In the genomic region with DNA sequence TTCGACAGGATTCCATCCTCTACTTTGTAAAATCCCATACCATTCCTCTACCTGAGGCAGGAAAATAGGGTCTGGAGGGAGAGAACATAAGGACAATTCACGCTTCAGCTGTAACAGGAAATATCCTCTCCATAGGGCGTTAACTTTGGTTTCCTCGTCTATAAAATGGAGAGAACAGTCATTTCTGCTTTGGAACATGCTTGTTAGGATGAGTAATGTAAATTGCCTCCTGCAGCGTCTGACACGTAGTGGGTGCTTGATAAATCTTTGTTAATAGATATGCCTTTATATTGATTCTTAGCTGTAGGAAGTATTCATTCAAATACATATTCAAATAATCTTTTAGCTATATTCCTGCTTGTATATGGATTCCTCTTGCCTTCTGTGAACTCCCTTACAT, we compare ENCODE assay signal across 8 cellular contexts. TPM values are rescaled to one million over a fixed set of nuclear protein-coding genes. Genes with fewer than 3 reads are reported as not detected.
DNase-seq lines count a peak whose midpoint lies in the region; ATAC-seq and TF ChIP-seq lines count a peak whose summit lies in the region.

No MANE protein-coding gene starts in this region.

- no peak overlapping the region for H3K27ac ChIP-seq in CD4-positive, alpha-beta T cell (ENCODE audit: low read depth, low read length)
- H3K27ac ChIP-seq in HUES64 (ENCODE audit: low read depth, low read length) (no peak overlapping the region; the same call in 1 of the 2 replicates), mesendoderm (ENCODE audit: low read depth, low read length) (no peak overlapping the region), ovary (no peak overlapping the region)

- DNase-seq in CD4-positive, alpha-beta T cell, result no peak
- DNase-seq in mesendoderm (peak; percentile 37), ovary (no peak), NCI-H2196 (lab: John Stamatoyannopoulos, UW; ENCODE audit: unreplicated experiment) (no peak), NCI-H2107 (lab: John Stamatoyannopoulos, UW) (no peak)

- H3K4me1 ChIP-seq in HUES64 (ENCODE audit: insufficient read depth, low read length), result peaks cover 23% of the 10 kb centered on the region
- H3K4me1 ChIP-seq in mesendoderm (ENCODE audit: control insufficient read depth, low read depth, low read length), result peaks cover 8% of the 10 kb centered on the region
- peaks cover 3% of the 10 kb centered on the region for H3K4me1 ChIP-seq in ovary (ENCODE audit: insufficient read depth)

- H3K18ac ChIP-seq in mesendoderm (ENCODE audit: low read length), result no peak overlapping the region

- H2BK120ac ChIP-seq in mesendoderm (ENCODE audit: low read depth, low read length), result no peak overlapping the region

- H4K5ac ChIP-seq in mesendoderm (ENCODE audit: low read length), result no peak overlapping the region

- no peak overlapping the region for H3K4me2 ChIP-seq in mesendoderm (ENCODE audit: low read length)

- POLR2A ChIA-PET in CD4-positive, alpha-beta T cell (lab: Charles Lee), result interaction anchor here (0.9 to 3.7 kb wide), 17 partner anchors 9 to 411 kb away, joined by 3 to 47 read pairs (median 4); partner anchors contain the start of genes GOLPH3, MTMR12 and ZFR

- H3K4ac ChIP-seq in mesendoderm (ENCODE audit: low read depth, low read length), result no peak overlapping the region

- H3K27ac Mint-ChIP-seq in CD4-positive, alpha-beta T cell, result peak overlapping the region; percentile 97
- peak overlapping the region; percentile 96 for H3K27ac Mint-ChIP-seq in activated T-helper 17 cell treated with anti-CD3 and anti-CD28 coated beads, Interleukin-2, amount 50 U/mL, for 72 hours

- H3K27me3 Mint-ChIP-seq in CD4-positive, alpha-beta T cell, result no peaks in the 10 kb centered on the region
- no peaks in the 10 kb centered on the region for H3K27me3 Mint-ChIP-seq in activated T-helper 17 cell treated with anti-CD3 and anti-CD28 coated beads, Interleukin-2, amount 50 U/mL, for 72 hours

- no peak overlapping the region for H4K8ac ChIP-seq in mesendoderm (ENCODE audit: low read depth, low read length)

- no peak for TF ChIP-seq EP300 in ovary (IDR thresholded peaks at IDR 0.05)

- no peak overlapping the region for H3K23ac ChIP-seq in mesendoderm (ENCODE audit: low read length)

- H2BK15ac ChIP-seq in mesendoderm (replicated peaks; ENCODE audit: low read depth), result no peak overlapping the region

- intact Hi-C loops in CD4-positive, alpha-beta T cell (cut with DNase I, micrococcal nuclease), result loop anchor here (1.0 to 10.0 kb wide), 7 partner anchors 52 to 1052 kb away; partner anchors contain the start of genes GOLPH3 (in 2 of the 2), C5orf22 (in 1 of the 2), DROSHA (in 1 of the 2) and MTMR12 (in 1 of the 2)
- intact Hi-C loops in ovary (cut with DNase I), result loop anchor here in 2 of 4 donors (5.0 to 10.0 kb wide), 2 partner anchors 77 to 90 kb away; no protein-coding TSS in a partner anchor

- peaks cover 69% of the 10 kb centered on the region for H3K4me1 Mint-ChIP-seq in CD4-positive, alpha-beta T cell (ENCODE audit: low read depth)
- peaks cover 38% of the 10 kb centered on the region for H3K4me1 Mint-ChIP-seq in activated T-helper 17 cell treated with anti-CD3 and anti-CD28 coated beads, Interleukin-2, amount 50 U/mL, for 72 hours

- H3K4me3 Mint-ChIP-seq in CD4-positive, alpha-beta T cell, result peak overlapping the region; percentile 96
- H3K4me3 Mint-ChIP-seq in activated T-helper 17 cell treated with anti-CD3 and anti-CD28 coated beads, Interleukin-2, amount 50 U/mL, for 72 hours, result peak overlapping the region; percentile 89

- no peaks in the 10 kb centered on the region for H3K9me3 Mint-ChIP-seq in CD4-positive, alpha-beta T cell
- no peaks in the 10 kb centered on the region for H3K9me3 Mint-ChIP-seq in activated T-helper 17 cell treated with anti-CD3 and anti-CD28 coated beads, Interleukin-2, amount 50 U/mL, for 72 hours

- TF ChIP-seq CTCF in CD4-positive, alpha-beta T cell (IDR thresholded peaks at IDR 0.05), result no peak
- no peak for TF ChIP-seq CTCF in ovary (IDR thresholded peaks at IDR 0.05)

- H3K4me3 ChIP-seq in HUES64 (ENCODE audit: low read length) (peak overlapping the region; percentile 99), mesendoderm (ENCODE audit: low read length) (no peak overlapping the region), ovary (no peak overlapping the region)

- H3K36me3 Mint-ChIP-seq in CD4-positive, alpha-beta T cell (ENCODE audit: low read depth), result peaks cover 33% of the 10 kb centered on the region
- peaks cover 52% of the 10 kb centered on the region for H3K36me3 Mint-ChIP-seq in activated T-helper 17 cell treated with anti-CD3 and anti-CD28 coated beads, Interleukin-2, amount 50 U/mL, for 72 hours (ENCODE audit: low read depth)

- peaks cover 29% of the 10 kb centered on the region for H3K79me2 ChIP-seq in mesendoderm (ENCODE audit: control insufficient read depth, insufficient read depth, low read length)

- H3K9ac ChIP-seq in HUES64 (ENCODE audit: low read depth, low read length) (no peak overlapping the region), mesendoderm (ENCODE audit: low read length) (no peak overlapping the region)

- no peak overlapping the region for H2BK5ac ChIP-seq in mesendoderm (ENCODE audit: low read length)

- CTCF ChIA-PET in CD4-positive, alpha-beta T cell (lab: Charles Lee), result interaction anchor here (0.8 to 1.8 kb wide), 3 partner anchors 95 to 159 kb away, joined by 3 to 5 read pairs (median 5); no protein-coding TSS in a partner anchor

- 77% methylated on average over 5 of the region's 6 CpGs for WGBS in HUES64
- WGBS in mesendoderm (ENCODE audit: extremely low coverage, insufficient coverage, low lambda C conversion rate), result no CpG with 5 or more reads among the region's 6 CpGs
- WGBS in ovary, 3 donors, result 78 to 88% (median 79%) methylated on average over 6 of the region's 6 CpGs

- H3K27me3 ChIP-seq in CD4-positive, alpha-beta T cell (ENCODE audit: control insufficient read depth, insufficient read depth, low read length), result no peaks in the 10 kb centered on the region
- H3K27me3 ChIP-seq in HUES64 (ENCODE audit: insufficient read depth, low read length) (no peaks in the 10 kb centered on the region), mesendoderm (ENCODE audit: insufficient read depth, low read length, poor library complexity) (no peaks in the 10 kb centered on the region), ovary (no peaks in the 10 kb centered on the region)

- H3K36me3 ChIP-seq in HUES64 (ENCODE audit: insufficient read depth, low read length) (peaks cover 18% of the 10 kb centered on the region), mesendoderm (ENCODE audit: control insufficient read depth, insufficient read depth, low read length) (peaks cover 1% of the 10 kb centered on the region), ovary (no peaks in the 10 kb centered on the region)

- no peak for TF ChIP-seq POLR2A in ovary (IDR thresholded peaks at IDR 0.05)

- ATAC-seq in CD4-positive, alpha-beta T cell (ENCODE audit: poor library complexity), result no peak
- ATAC-seq in activated T-helper 17 cell treated with anti-CD3 and anti-CD28 coated beads, Interleukin-2, amount 50 U/mL, for 72 hours (replicated peaks), result peak; percentile 15
- no peak for ATAC-seq in GM19455 (IDR thresholded peaks at IDR 0.05; ENCODE audit: unreplicated experiment)

- H3K9me3 ChIP-seq in CD4-positive, alpha-beta T cell (ENCODE audit: control insufficient read depth, low read length), result no peaks in the 10 kb centered on the region
- H3K9me3 ChIP-seq in HUES64 (ENCODE audit: insufficient read depth, low read depth, low read length), result no peaks in the 10 kb centered on the region
- no peaks in the 10 kb centered on the region for H3K9me3 ChIP-seq in ovary

- H3K79me1 ChIP-seq in mesendoderm (ENCODE audit: low read length), result peaks cover 4% of the 10 kb centered on the region

- peak overlapping the region; percentile 26 for H3K56ac ChIP-seq in mesendoderm (ENCODE audit: low read length)

- H2AK5ac ChIP-seq in mesendoderm (ENCODE audit: low read length), result no peak overlapping the region

RNA-seq across cellular contexts. Expression of gene SUB1, which starts 0.7 kb away (rescaled TPM):
- total RNA-seq in CD4-positive, alpha-beta T cell, result 100 to 1,000 TPM; 327 to 344 TPM
- polyA plus RNA-seq in HUES64 (2013, experiment 1 of 2), result 254 TPM
- polyA plus RNA-seq in HUES64 (2013, experiment 2 of 2), result 278 TPM
- total RNA-seq in activated T-helper 17 cell treated with anti-CD3 and anti-CD28 coated beads, Interleukin-2, amount 50 U/mL, for 72 hours, result 100 to 1,000 TPM; 263 to 402 TPM
- polyA plus RNA-seq in mesendoderm (2013, experiment 1 of 2), result 812 TPM
- 835 TPM for polyA plus RNA-seq in mesendoderm (2013, experiment 2 of 2)
- total RNA-seq in ovary, result 100 to 1,000 TPM; 112 to 180 (median 124) TPM
- 100 to 1,000 TPM in 1 of 2 donors, 10 to 100 TPM in 1; 91.9 to 185 TPM for polyA plus RNA-seq in ovary
